13 cellular contexts compared by ENCODE assay signal in genomic region chrX:68660746-68661145, GRCh38. TPM values are rescaled to one million over a fixed set of nuclear protein-coding genes. Genes with fewer than 3 reads are reported as not detected.
DNase-seq lines count a peak whose midpoint lies in the region; ATAC-seq lines count a peak whose summit lies in the region.
"Had no signal": no experiment of that assay in that cellular context is flagged by ENCODE, and none has a peak within 500 bp of the region (broad histone marks: within the 10 kb centered on the region; RNA-seq: fewer than 3 reads in every experiment).

No MANE protein-coding gene starts in this region.

- no peaks in the 10 kb centered on the region for H4K20me1 ChIP-seq in GM23248 (ENCODE audit: insufficient read depth)
- H4K20me1 ChIP-seq: BLaER1 treated with 17β-estradiol and CSF1 and Interleukin-3, amounts not matched to agents 10 nM and 100 nM had no signal

- no peak overlapping the region for H2AFZ ChIP-seq in GM23248

- in situ Hi-C loops in GM23248 (cut with MboI), result no loop called here

- POLR2A ChIA-PET in CD8-positive, alpha-beta memory T cell (lab: Charles Lee), result no interaction called here

- H3K9me3 ChIP-seq in HUES6 (ENCODE audit: control insufficient read depth, insufficient read depth, low read depth, low read length) (peaks cover 5% of the 10 kb centered on the region; the same call in 1 of the 2 replicates), mesodermal cell (ENCODE audit: control insufficient read depth, low read length) (no peaks in the 10 kb centered on the region), GM23248 (ENCODE audit: low read depth) (no peaks in the 10 kb centered on the region)
- no peaks in the 10 kb centered on the region for H3K9me3 ChIP-seq in CD8-positive, alpha-beta memory T cell (ENCODE audit: low read length)
- H3K9me3 ChIP-seq: BLaER1 treated with 17β-estradiol and CSF1 and Interleukin-3, amounts not matched to agents 10 nM and 100 nM; HAP-1 had no signal

- DNase-seq in epidermal melanocyte (ENCODE audit: insufficient read length, low spot score), result peak; percentile 30
- DNase-seq in GM23248, result no peak
- DNase-seq in CD8-positive, alpha-beta memory T cell, result no peak
- DNase-seq in hepatic stellate cell (ENCODE audit: low spot score), result no peak
- DNase-seq: DMS153, DMS79 had no signal

- H3K9me2 ChIP-seq in GM23248 (ENCODE audit: insufficient read depth), result no peaks in the 10 kb centered on the region

- 63 to 83% methylated on average over 1 to 3 of the region's 4 CpGs for WGBS in mesodermal cell (ENCODE audit: insufficient coverage in 2 of 2), 2 experiments
- WGBS in GM23248 (ENCODE audit: low coverage in 1 of 2, low lambda C conversion rate in 2 of 2, missing lambda C conversion rate in 2 of 2), 2 experiments, result 73 to 79% methylated on average over 3 to 4 of the region's 4 CpGs

- H3K36me3 ChIP-seq in HUES6 (ENCODE audit: control insufficient read depth, insufficient read depth, low read length), result no peaks in the 10 kb centered on the region
- H3K36me3 ChIP-seq in mesodermal cell (ENCODE audit: control insufficient read depth, insufficient read depth, low read length), result no peaks in the 10 kb centered on the region
- no peaks in the 10 kb centered on the region for H3K36me3 ChIP-seq in GM23248 (ENCODE audit: low read depth)
- H3K36me3 ChIP-seq in CD8-positive, alpha-beta memory T cell (ENCODE audit: insufficient read depth, low read length), result no peaks in the 10 kb centered on the region
- H3K36me3 ChIP-seq: BLaER1 treated with 17β-estradiol and CSF1 and Interleukin-3, amounts not matched to agents 10 nM and 100 nM; HAP-1 had no signal

- H3K4me2 ChIP-seq in GM23248 (ENCODE audit: unreplicated experiment), result no peak overlapping the region

- no peaks in the 10 kb centered on the region for H3K9me3 Mint-ChIP-seq in CD8-positive, alpha-beta memory T cell

- H3K9ac ChIP-seq in HUES6 (ENCODE audit: low read length), result peak overlapping the region; percentile 36
- no peak overlapping the region for H3K9ac ChIP-seq in GM23248
- H3K9ac ChIP-seq: BLaER1 treated with 17β-estradiol and CSF1 and Interleukin-3, amounts not matched to agents 10 nM and 100 nM had no signal

- H3K79me2 ChIP-seq in GM23248 (ENCODE audit: insufficient read depth), result no peaks in the 10 kb centered on the region

- H3K27me3 ChIP-seq in HUES6 (ENCODE audit: control insufficient read depth, insufficient read depth, low read length), result no peaks in the 10 kb centered on the region
- no peaks in the 10 kb centered on the region for H3K27me3 ChIP-seq in GM23248 (replicated peaks; ENCODE audit: insufficient read depth)
- H3K27me3 ChIP-seq in CD8-positive, alpha-beta memory T cell (ENCODE audit: insufficient read depth, low read length, poor library complexity, severe bottlenecking), result no peaks in the 10 kb centered on the region

- no peak overlapping the region; the same call in 1 of the 2 replicates for H3K4me3 ChIP-seq in HUES6 (ENCODE audit: low read depth, low read length)
- H3K4me3 ChIP-seq in mesodermal cell (ENCODE audit: extremely low read depth, insufficient read depth, low read length, poor library complexity, severe bottlenecking), result no peak overlapping the region
- H3K4me3 ChIP-seq in GM23248, result no peak overlapping the region
- no peak overlapping the region for H3K4me3 ChIP-seq in CD8-positive, alpha-beta memory T cell (ENCODE audit: low read length)
- H3K4me3 ChIP-seq: BLaER1 treated with 17β-estradiol and CSF1 and Interleukin-3, amounts not matched to agents 10 nM and 100 nM; GM12878; HAP-1 had no signal

- no peak overlapping the region for H3K27ac Mint-ChIP-seq in CD8-positive, alpha-beta memory T cell
- H3K27ac Mint-ChIP-seq: B cell had no signal

- no peaks in the 10 kb centered on the region for H3K36me3 Mint-ChIP-seq in CD8-positive, alpha-beta memory T cell

- no peak overlapping the region for H3K4me3 Mint-ChIP-seq in CD8-positive, alpha-beta memory T cell
- H3K4me3 Mint-ChIP-seq: B cell had no signal

- peaks cover 0 to 8% of the 10 kb centered on the region in 2 donors for H3K27me3 Mint-ChIP-seq in CD8-positive, alpha-beta memory T cell
- H3K27me3 Mint-ChIP-seq: B cell had no signal

- no peak for ATAC-seq in GM21367 (IDR thresholded peaks at IDR 0.05; ENCODE audit: unreplicated experiment)
- ATAC-seq: GM12878 had no signal

- CTCF ChIA-PET in CD8-positive, alpha-beta memory T cell (lab: Charles Lee), result no interaction called here

- no peaks in the 10 kb centered on the region for H3K4me1 Mint-ChIP-seq in CD8-positive, alpha-beta memory T cell
- H3K4me1 Mint-ChIP-seq: B cell had no signal

- peaks cover 32% of the 10 kb centered on the region for H3K4me1 ChIP-seq in HUES6 (ENCODE audit: control insufficient read depth, insufficient read depth, low read length)
- H3K4me1 ChIP-seq in mesodermal cell (ENCODE audit: control insufficient read depth, insufficient read depth, low read length, poor library complexity, severe bottlenecking), result peaks cover 15% of the 10 kb centered on the region
- no peaks in the 10 kb centered on the region for H3K4me1 ChIP-seq in GM23248 (ENCODE audit: insufficient read depth)
- H3K4me1 ChIP-seq in CD8-positive, alpha-beta memory T cell (ENCODE audit: insufficient read depth, low read length), result no peaks in the 10 kb centered on the region
- H3K4me1 ChIP-seq: HAP-1 had no signal

- H3K27ac ChIP-seq in HUES6 (ENCODE audit: low read depth, low read length), result peak overlapping the region; percentile 58; the same call in 1 of the 2 replicates
- H3K27ac ChIP-seq in mesodermal cell (ENCODE audit: low read depth, low read length, severe bottlenecking), result peak overlapping the region; percentile 16
- H3K27ac ChIP-seq in GM23248, result no peak overlapping the region
- no peak overlapping the region for H3K27ac ChIP-seq in CD8-positive, alpha-beta memory T cell (ENCODE audit: low read depth, low read length)

- no peaks in the 10 kb centered on the region for H3F3A ChIP-seq in GM23248 (ENCODE audit: insufficient read depth)

RNA-seq across cellular contexts. Expression of gene STARD8, which starts 13.3 kb away (rescaled TPM):
- polyA plus RNA-seq in mesodermal cell (2013, experiment 1 of 2), result 14.4 TPM
- polyA plus RNA-seq in mesodermal cell (2013, experiment 2 of 2), result 9.2 TPM
- 2.4 and 4.9 TPM in 2 replicates for total RNA-seq in GM23248 (2014; rRNA removed; shearing (Covaris generic))
- polyA plus RNA-seq in GM23248 (2016; fragmentation: Nextera tagmentation; extraction: Ambion mirVana), result 0.53 and 0.69 TPM in 2 replicates
- under 1 TPM; 0.24 to 0.42 TPM for total RNA-seq in CD8-positive, alpha-beta memory T cell
- polyA plus RNA-seq in CD8-positive, alpha-beta memory T cell, result not detected

Comparison
In these comparisons a context has a peak if more than half of its experiments do, and no peak if none do; other contexts are left out.
1. H3K27ac ChIP-seq: peak in HUES6 (single experiment) and mesodermal cell (single experiment); none in GM23248 (single experiment) and CD8-positive, alpha-beta memory T cell (single experiment).